In genomic region chr6:65126667-65127066, GRCh38 we compare ENCODE assay signal across 22 cellular contexts.
A peak's percentile ranks its signal among the peaks of the same experiment; 100 is the strongest.
DNase-seq lines count a peak whose midpoint lies in the region; ATAC-seq and TF ChIP-seq lines count a peak whose summit lies in the region.
"Had no signal": no experiment of that assay in that cellular context is flagged by ENCODE, and none has a peak within 500 bp of the region (broad histone marks: within the 10 kb centered on the region; RNA-seq: fewer than 3 reads in every experiment).

No MANE protein-coding gene starts in this region.

- no peak overlapping the region for H3K27ac ChIP-seq in CD4-positive, alpha-beta T cell (ENCODE audit: low read depth, low read length)

- no peak for TF ChIP-seq CTCF in CD4-positive, alpha-beta T cell (IDR thresholded peaks at IDR 0.05)

- H3K27me3 Mint-ChIP-seq in CD4-positive, alpha-beta T cell = no peaks in the 10 kb centered on the region
- H3K27me3 Mint-ChIP-seq: CD4-positive, CD25-positive, alpha-beta regulatory T cell; T-cell had no signal

- ATAC-seq in CD4-positive, alpha-beta T cell (ENCODE audit: poor library complexity) = no peak
- no peak for ATAC-seq in activated naive CD4-positive, alpha-beta T cell treated with anti-CD3 and anti-CD28 coated beads, Interleukin-2, amount 50 U/mL, for 72 hours
- ATAC-seq: HepG2, T-cell had no signal

- peak; percentile 69 for DNase-seq in NCI-H2107 treated with DMSO at 0.1 percent for 48 hours (lab: John Stamatoyannopoulos, UW; ENCODE audit: unreplicated experiment)
- DNase-seq in NCI-H2107 (lab: John Stamatoyannopoulos, UW) = no peak
- peak; percentile 78 for DNase-seq in NCI-H146 (lab: John Stamatoyannopoulos, UW)
- peak; percentile 71 for DNase-seq in NCI-H69 (lab: John Stamatoyannopoulos, UW)
- peak; percentile 10 for DNase-seq in iPS-NIHi7 (ENCODE audit: extremely low spot score)
- DNase-seq in CD4-positive, alpha-beta T cell = no peak
- DNase-seq in activated naive CD4-positive, alpha-beta T cell treated with anti-CD3 and anti-CD28 coated beads, Interleukin-2, amount 50 U/mL, for 72 hours (ENCODE audit: low spot score in 2 of 2) = no peak
- DNase-seq in LoVo (ENCODE audit: low spot score) = no peak
- DNase-seq: BE2C; Calu3; CD4-positive, CD25-positive, alpha-beta regulatory T cell; DMS79; H9; KBM-7; NCI-H1694 treated with DMSO at 0.1 percent for 48 hours; NCI-H524; OCI-M1; Right ventricle myocardium superior; SK-N-SH; T-cell; T-helper 9 cell had no signal

- no peaks in the 10 kb centered on the region for H3K27me3 ChIP-seq in CD4-positive, alpha-beta T cell (ENCODE audit: control insufficient read depth, insufficient read depth, low read length)
- H3K27me3 ChIP-seq: BE2C had no signal

- no peaks in the 10 kb centered on the region for H3K9me3 ChIP-seq in CD4-positive, alpha-beta T cell (ENCODE audit: control insufficient read depth, low read length)
- H3K9me3 ChIP-seq: BE2C, SK-N-SH had no signal

- no peaks in the 10 kb centered on the region for H3K4me1 Mint-ChIP-seq in CD4-positive, alpha-beta T cell (ENCODE audit: low read depth)
- H3K4me1 Mint-ChIP-seq: CD4-positive, CD25-positive, alpha-beta regulatory T cell; T-cell had no signal

- POLR2A ChIA-PET in CD4-positive, alpha-beta T cell (lab: Charles Lee) = no interaction called here

- no peak overlapping the region for H3K27ac Mint-ChIP-seq in CD4-positive, alpha-beta T cell
- no peak overlapping the region for H3K27ac Mint-ChIP-seq in activated naive CD4-positive, alpha-beta T cell treated with anti-CD3 and anti-CD28 coated beads, Interleukin-2, amount 50 U/mL, for 72 hours
- H3K27ac Mint-ChIP-seq: CD4-positive, CD25-positive, alpha-beta regulatory T cell; H9; T-cell had no signal

- intact Hi-C loops in CD4-positive, alpha-beta T cell (cut with DNase I, micrococcal nuclease) = no loop called here

- H3K36me3 Mint-ChIP-seq in CD4-positive, alpha-beta T cell (ENCODE audit: low read depth) = no peaks in the 10 kb centered on the region
- peaks cover 0 to 5% of the 10 kb centered on the region in 2 donors for H3K36me3 Mint-ChIP-seq in activated naive CD4-positive, alpha-beta T cell treated with anti-CD3 and anti-CD28 coated beads, Interleukin-2, amount 50 U/mL, for 72 hours
- H3K36me3 Mint-ChIP-seq: CD4-positive, CD25-positive, alpha-beta regulatory T cell; T-cell had no signal

- no peak overlapping the region for H3K4me3 Mint-ChIP-seq in CD4-positive, alpha-beta T cell
- H3K4me3 Mint-ChIP-seq: CD4-positive, CD25-positive, alpha-beta regulatory T cell; H9; T-cell had no signal

- peaks cover 8% of the 10 kb centered on the region for H3K9me3 Mint-ChIP-seq in CD4-positive, alpha-beta T cell
- peaks cover 15 to 28% of the 10 kb centered on the region in 2 donors for H3K9me3 Mint-ChIP-seq in activated naive CD4-positive, alpha-beta T cell treated with anti-CD3 and anti-CD28 coated beads, Interleukin-2, amount 50 U/mL, for 72 hours
- H3K9me3 Mint-ChIP-seq: H9 had no signal

- CTCF ChIA-PET in CD4-positive, alpha-beta T cell (lab: Charles Lee) = no interaction called here

Comparison
In these comparisons a context has a peak if more than half of its experiments do, and no peak if none do; other contexts are left out.
1. DNase-seq: peak in NCI-H2107 treated with DMSO at 0.1 percent for 48 hours (single experiment), NCI-H146 (single experiment), NCI-H69 (single experiment) and iPS-NIHi7 (single experiment); none in NCI-H2107 (single experiment), CD4-positive, alpha-beta T cell (0 of 10), activated naive CD4-positive, alpha-beta T cell treated with anti-CD3 and anti-CD28 coated beads, Interleukin-2, amount 50 U/mL, for 72 hours (0 of 2) and LoVo (single experiment).